ENCODE assay signal across 11 cellular contexts in the genomic region with DNA sequence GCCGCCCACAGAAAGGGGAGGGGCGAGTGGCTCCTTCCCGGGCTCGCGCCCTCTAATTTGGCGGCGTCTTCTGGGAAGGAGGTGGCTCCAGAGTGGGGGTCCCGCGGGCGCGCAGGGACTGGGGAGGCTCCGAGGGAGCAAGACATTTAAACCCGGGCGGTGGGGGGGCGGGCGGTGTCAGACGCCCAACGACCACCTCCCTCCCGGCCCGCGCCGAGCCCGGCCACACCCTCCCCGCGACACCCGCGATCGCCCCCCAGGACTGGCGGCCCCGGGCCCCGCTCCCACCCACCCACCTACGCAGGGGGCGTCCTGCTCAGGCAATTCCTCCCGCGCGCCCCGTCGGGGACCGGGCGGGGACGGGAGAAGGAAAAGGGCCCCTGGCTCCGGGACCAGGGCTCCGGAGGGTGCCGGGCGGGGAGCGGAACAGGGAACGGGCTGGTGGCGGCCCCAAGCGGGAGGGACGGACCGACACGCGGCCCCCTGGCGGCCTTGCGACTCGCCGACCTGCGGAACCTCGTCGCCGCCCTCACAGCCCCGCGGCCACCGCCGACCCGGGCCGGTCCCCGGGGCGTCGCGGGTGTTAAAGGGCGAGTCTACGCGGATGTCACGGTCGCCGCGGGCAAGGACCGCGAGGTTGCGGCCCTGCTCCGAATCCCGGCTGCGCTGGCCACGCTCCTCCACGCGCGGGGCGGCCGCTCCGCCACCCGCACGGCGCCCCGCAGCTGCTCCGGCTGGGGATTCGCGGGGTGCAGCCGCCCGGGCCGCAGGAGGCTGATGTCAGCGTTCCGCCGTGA.
DNase-seq lines count a peak whose midpoint lies in the region; ATAC-seq and TF ChIP-seq lines count a peak whose summit lies in the region.
"Had no signal": no experiment of that assay in that cellular context is flagged by ENCODE, and none has a peak within 500 bp of the region (broad histone marks: within the 10 kb centered on the region; RNA-seq: fewer than 3 reads in every experiment).

No MANE protein-coding gene starts in this region.

- peak overlapping the region; percentile 47 for H3K4me3 ChIP-seq in left ventricle myocardium inferior
- H3K4me3 ChIP-seq in transverse colon, result peak overlapping the region in 3 of 4 donors; percentile 5 to 42 (median 31)

- intact Hi-C loops in left ventricle myocardium inferior (cut with micrococcal nuclease), result no loop called here
- intact Hi-C loops in Right ventricle myocardium superior (cut with DNase I), result no loop called here
- intact Hi-C loops in left colon (cut with DNase I, micrococcal nuclease), result no loop called here
- intact Hi-C loops in transverse colon (cut with DNase I; ENCODE audit: low total_unique reads), result no loop called here

- TF ChIP-seq POLR2A in transverse colon (IDR thresholded peaks at IDR 0.05), result no peak

- peaks cover 3% of the 10 kb centered on the region for H3K9me3 Mint-ChIP-seq in activated naive CD8-positive, alpha-beta T cell treated with anti-CD3 and anti-CD28 coated beads, Interleukin-2, amount 50 U/mL, for 24 hours

- peaks cover 10% of the 10 kb centered on the region for H3K4me1 ChIP-seq in left ventricle myocardium inferior
- H3K4me1 ChIP-seq in transverse colon, result peaks cover 0 to 11% (median 6%) of the 10 kb centered on the region in 4 donors

- TF ChIP-seq EP300 in transverse colon (IDR thresholded peaks at IDR 0.05; ENCODE audit: low read depth), result no peak

- H3K9me3 ChIP-seq in left ventricle myocardium inferior (replicated peaks), result no peaks in the 10 kb centered on the region
- H3K9me3 ChIP-seq in transverse colon, result no peaks in the 10 kb centered on the region

- H3K27me3 ChIP-seq in left ventricle myocardium inferior (ENCODE audit: low read depth) (peaks cover 97% of the 10 kb centered on the region), transverse colon (peaks cover 78% of the 10 kb centered on the region)

- 5 to 10% methylated on average over 8 to 42 of the region's 104 CpGs for WGBS in transverse colon (ENCODE audit: low coverage in 1 of 2), 2 donors

- in situ Hi-C loops in transverse colon (cut with MboI; ENCODE audit: low pct_ligation_motif_present in 1 of 4, low pct_unique_long_range_greater_than_20kb in 1 of 4, low sequenced_read_pairs in 3 of 4), result no loop called here

- H3K36me3 Mint-ChIP-seq in activated naive CD8-positive, alpha-beta T cell treated with anti-CD3 and anti-CD28 coated beads, Interleukin-2, amount 50 U/mL, for 24 hours (ENCODE audit: low read depth), result no peaks in the 10 kb centered on the region

- H3K4me3 Mint-ChIP-seq in activated naive CD8-positive, alpha-beta T cell treated with anti-CD3 and anti-CD28 coated beads, Interleukin-2, amount 50 U/mL, for 24 hours, result no peak overlapping the region

- ATAC-seq in Right ventricle myocardium superior (ENCODE audit: poor library complexity) (no peak), left colon (peak; percentile 60)
- ATAC-seq in activated naive CD8-positive, alpha-beta T cell treated with anti-CD3 and anti-CD28 coated beads, Interleukin-2, amount 50 U/mL, for 24 hours, result peak; percentile 61
- ATAC-seq: HCT116 had no signal

- no peaks in the 10 kb centered on the region for H3K36me3 ChIP-seq in left ventricle myocardium inferior
- H3K36me3 ChIP-seq in transverse colon, result no peaks in the 10 kb centered on the region

- H3K27ac ChIP-seq in left ventricle myocardium inferior (replicated peaks) (no peak overlapping the region), transverse colon (no peak overlapping the region)

- peaks cover 50% of the 10 kb centered on the region for H3K27me3 Mint-ChIP-seq in activated naive CD8-positive, alpha-beta T cell treated with anti-CD3 and anti-CD28 coated beads, Interleukin-2, amount 50 U/mL, for 24 hours

- H3K4me1 Mint-ChIP-seq in activated naive CD8-positive, alpha-beta T cell treated with anti-CD3 and anti-CD28 coated beads, Interleukin-2, amount 50 U/mL, for 24 hours, result peaks cover 6% of the 10 kb centered on the region

- H3K27ac Mint-ChIP-seq in activated naive CD8-positive, alpha-beta T cell treated with anti-CD3 and anti-CD28 coated beads, Interleukin-2, amount 50 U/mL, for 24 hours, result no peak overlapping the region

- no peak for DNase-seq in left ventricle myocardium inferior
- DNase-seq in Right ventricle myocardium superior, result no peak
- DNase-seq in activated naive CD8-positive, alpha-beta T cell treated with anti-CD3 and anti-CD28 coated beads, Interleukin-2, amount 50 U/mL, for 24 hours, result no peak
- peak in 1 of 2 donors; percentile 31 for DNase-seq in left colon
- no peak for DNase-seq in transverse colon
- DNase-seq in GF-D8 (lab: John Stamatoyannopoulos, UW), result no peak
- DNase-seq in NCI-H446 treated with DMSO at 0.1 percent for 48 hours (lab: John Stamatoyannopoulos, UW), result no peak
- no peak for DNase-seq in HCEC 1CT
- DNase-seq: head of caudate nucleus, NCI-H2029 treated with DMSO at 0.1 percent for 48 hours had no signal

- no peak for TF ChIP-seq CTCF in left ventricle myocardium inferior (IDR thresholded peaks at IDR 0.05; ENCODE audit: borderline replicate concordance)
- TF ChIP-seq CTCF in transverse colon (IDR thresholded peaks at IDR 0.05), result peak in 2 of 5 experiments; percentile 16 to 21
